ENCODE assay signal across 8 cellular contexts in the genomic region with DNA sequence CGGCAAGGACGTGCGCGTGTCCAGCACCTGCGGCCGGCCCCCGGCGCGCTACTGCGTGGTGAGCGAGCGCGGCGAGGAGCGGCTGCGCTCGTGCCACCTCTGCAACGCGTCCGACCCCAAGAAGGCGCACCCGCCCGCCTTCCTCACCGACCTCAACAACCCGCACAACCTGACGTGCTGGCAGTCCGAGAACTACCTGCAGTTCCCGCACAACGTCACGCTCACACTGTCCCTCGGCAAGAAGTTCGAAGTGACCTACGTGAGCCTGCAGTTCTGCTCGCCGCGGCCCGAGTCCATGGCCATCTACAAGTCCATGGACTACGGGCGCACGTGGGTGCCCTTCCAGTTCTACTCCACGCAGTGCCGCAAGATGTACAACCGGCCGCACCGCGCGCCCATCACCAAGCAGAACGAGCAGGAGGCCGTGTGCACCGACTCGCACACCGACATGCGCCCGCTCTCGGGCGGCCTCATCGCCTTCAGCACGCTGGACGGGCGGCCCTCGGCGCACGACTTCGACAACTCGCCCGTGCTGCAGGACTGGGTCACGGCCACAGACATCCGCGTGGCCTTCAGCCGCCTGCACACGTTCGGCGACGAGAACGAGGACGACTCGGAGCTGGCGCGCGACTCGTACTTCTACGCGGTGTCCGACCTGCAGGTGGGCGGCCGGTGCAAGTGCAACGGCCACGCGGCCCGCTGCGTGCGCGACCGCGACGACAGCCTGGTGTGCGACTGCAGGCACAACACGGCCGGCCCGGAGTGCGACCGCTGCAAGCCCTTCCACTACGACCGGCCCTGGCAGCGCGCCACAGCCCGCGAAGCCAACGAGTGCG. TPM values are rescaled to one million over a fixed set of nuclear protein-coding genes. Genes with fewer than 3 reads are reported as not detected.
DNase-seq lines count a peak whose midpoint lies in the region; ATAC-seq, FAIRE-seq and TF ChIP-seq lines count a peak whose summit lies in the region.

No MANE protein-coding gene starts in this region.

- H3K4me1 Mint-ChIP-seq in natural killer cell treated with Interleukin-12 subunit alpha and Interleukin-12 subunit beta and Interleukin-15 and Interleukin-18, amount 100 ng/mL, for 72 hours (ENCODE audit: low read depth in 2 of 2) = peaks cover 7 to 9% of the 10 kb centered on the region in 2 donors

- no peak for FAIRE-seq in H1 (lab: Jason Lieb, UNC)

- in situ Hi-C loops in KBM-7 (cut with MboI; ENCODE audit: low pct_unique_long_range_greater_than_20kb, low sequenced_read_pairs) = no loop called here

- H3K4me1 ChIP-seq in PC-9 (replicated peaks; ENCODE audit: insufficient read depth) = peaks cover 3% of the 10 kb centered on the region
- peaks cover 8 to 27% (median 18%) of the 10 kb centered on the region in 4 experiments for H3K4me1 ChIP-seq in H1 (replicated peaks in 1 of 4; ENCODE audit: control insufficient read depth in 3 of 4, insufficient read depth in 4 of 4, low read length in 3 of 4)

- H3K27me3 ChIP-seq in PC-9 (ENCODE audit: insufficient read depth, low read depth) (no peaks in the 10 kb centered on the region), H1 (replicated peaks in 1 of 4; ENCODE audit: control insufficient read depth in 3 of 4, extremely low read depth in 1 of 4, insufficient read depth in 3 of 4, low read length in 3 of 4) (peaks cover 47 to 82% (median 68%) of the 10 kb centered on the region in 4 experiments)

- no peak overlapping the region for H3K14ac ChIP-seq in H1 (ENCODE audit: insufficient read length)

- H3K4me3 Mint-ChIP-seq in natural killer cell treated with Interleukin-12 subunit alpha and Interleukin-12 subunit beta and Interleukin-15 and Interleukin-18, amount 100 ng/mL, for 72 hours = peak overlapping the region; percentile 81

- WGBS in H1 (ENCODE audit: extremely low coverage in 1 of 2, insufficient coverage in 1 of 2, insufficient read length in 1 of 2, insufficient replicate concordance in 2 of 2, low coverage in 1 of 2, low lambda C conversion rate in 2 of 2, missing lambda C conversion rate in 1 of 2), 2 experiments = 6% methylated on average over 97 of the region's 110 CpGs; no CpG with 5 or more reads in 1 of the 2 experiments

- POLR2A ChIA-PET in PC-9 (lab: Charles Lee; ENCODE audit: unreplicated experiment) (interaction anchor here (0.6 to 0.8 kb wide), 2 partner anchors 28 to 49 kb away, joined by 3 to 4 read pairs; no protein-coding TSS in a partner anchor), H1 (lab: Charles Lee; ENCODE audit: partially characterized antibody) (interaction anchor here (1.5 to 1.7 kb wide), 2 partner anchors 18 to 20 kb away, joined by 4 to 7 read pairs; no protein-coding TSS in a partner anchor)

- no peak for ATAC-seq in natural killer cell treated with Interleukin-12 subunit alpha and Interleukin-12 subunit beta and Interleukin-15 and Interleukin-18, amount 100 ng/mL, for 72 hours
- no peak for ATAC-seq in GM18867 (IDR thresholded peaks at IDR 0.05; ENCODE audit: unreplicated experiment)

- no peaks in the 10 kb centered on the region for H3K36me3 Mint-ChIP-seq in natural killer cell treated with Interleukin-12 subunit alpha and Interleukin-12 subunit beta and Interleukin-15 and Interleukin-18, amount 100 ng/mL, for 72 hours

- H2BK5ac ChIP-seq in H1 (ENCODE audit: low read depth, low read length) = peak overlapping the region; percentile 22; the same call in 1 of the 2 replicates

- TF ChIP-seq RAD21 in H1 (IDR thresholded peaks at IDR 0.05 in 1 of 2, conservative IDR thresholded peaks at IDR 0.05 in 1 of 2; ENCODE audit: low read depth in 2 of 2, low read length in 2 of 2) = no peak

- H3F3A ChIP-seq in PC-9 (ENCODE audit: insufficient read depth, low read depth) = peaks cover 1% of the 10 kb centered on the region; the same call in 1 of the 2 replicates

- H3K27me3 Mint-ChIP-seq in natural killer cell treated with Interleukin-12 subunit alpha and Interleukin-12 subunit beta and Interleukin-15 and Interleukin-18, amount 100 ng/mL, for 72 hours = peaks cover 37 to 66% of the 10 kb centered on the region in 2 donors

- H2BK120ac ChIP-seq in H1 (replicated peaks; ENCODE audit: low read depth, low read length) = no peak overlapping the region

- H3K4ac ChIP-seq in H1 (replicated peaks; ENCODE audit: insufficient read length, low read depth, low read length) = peak overlapping the region; percentile 70

- DNase-seq in AG20443 (ENCODE audit: low spot score) = peak; percentile 38
- no peak for DNase-seq in PC-9
- peak in 1 of 2 experiments; percentile 60 for DNase-seq in H1 (ENCODE audit: low read depth in 1 of 2, low spot score in 2 of 2)
- no peak for DNase-seq in natural killer cell treated with Interleukin-12 subunit alpha and Interleukin-12 subunit beta and Interleukin-15 and Interleukin-18, amount 100 ng/mL, for 72 hours (ENCODE audit: low spot score)
- DNase-seq in NCI-H82 (lab: John Stamatoyannopoulos, UW) = no peak
- no peak for DNase-seq in NAMALWA (ENCODE audit: low spot score)
- no peak for DNase-seq in KBM-7

- H3K4me3 ChIP-seq in PC-9 = peak overlapping the region; percentile 55; the same call in 1 of the 2 replicates
- peak overlapping the region in 3 of 4 experiments; percentile 4 to 66 (median 39); a peak in 7 of 8 replicates for H3K4me3 ChIP-seq in H1 (ENCODE audit: extremely low read depth in 1 of 4, insufficient read depth in 2 of 4, low read depth in 3 of 4, low read length in 4 of 4)

- H3K9me3 ChIP-seq in PC-9 (ENCODE audit: insufficient read depth, low read depth) = no peaks in the 10 kb centered on the region
- no peaks in the 10 kb centered on the region for H3K9me3 ChIP-seq in H1 (ENCODE audit: insufficient read depth in 2 of 2, low read depth in 1 of 2, low read length in 1 of 2)

- H4K5ac ChIP-seq in H1 (ENCODE audit: insufficient read length, low read depth, low read length) = no peak overlapping the region

- peak overlapping the region; percentile 73; the same call in 1 of the 2 replicates for H4K8ac ChIP-seq in H1 (ENCODE audit: extremely low read depth, insufficient read depth, low read length)

- CTCF ChIA-PET in PC-9 (lab: Charles Lee) (no interaction called here), H1 (lab: Charles Lee; ENCODE audit: partially characterized antibody) (interaction anchor here (1.3 to 4.5 kb wide), 2 partner anchors 19 to 140 kb away, joined by 3 to 38 read pairs; no protein-coding TSS in a partner anchor)

- no peak overlapping the region for H3K56ac ChIP-seq in H1 (replicated peaks; ENCODE audit: insufficient read length, low read depth, low read length)

- H2AFZ ChIP-seq in PC-9 (no peak overlapping the region), H1 (ENCODE audit: low read length) (no peak overlapping the region)

- peak overlapping the region; percentile 85 for H4K91ac ChIP-seq in H1 (replicated peaks; ENCODE audit: insufficient read length, low read length)

- H3K4me2 ChIP-seq in PC-9 = peak overlapping the region; percentile 72
- H3K4me2 ChIP-seq in H1 (ENCODE audit: insufficient read depth in 1 of 2, low read depth in 2 of 2, low read length in 2 of 2) = peak overlapping the region; percentile 69 to 78

- H3K27ac Mint-ChIP-seq in natural killer cell treated with Interleukin-12 subunit alpha and Interleukin-12 subunit beta and Interleukin-15 and Interleukin-18, amount 100 ng/mL, for 72 hours = no peak overlapping the region

- no peak for TF ChIP-seq EP300 in H1 (IDR thresholded peaks at IDR 0.05; ENCODE audit: borderline replicate concordance in 1 of 2, low read depth in 2 of 2, low read length in 2 of 2)

- H3K18ac ChIP-seq in H1 (ENCODE audit: extremely low read depth, low read length) = peak overlapping the region; percentile 78

- no TSS peak for BruUV-seq in PC-9 (replicated peaks; lab: Mats Ljungman, UMichigan)

- H2BK20ac ChIP-seq in H1 (ENCODE audit: low read length) = 0 out of 2 replicates have a peak overlapping the region, but pooled peaks have one; percentile 48

- H3K79me2 ChIP-seq in PC-9 (ENCODE audit: low read depth) = no peaks in the 10 kb centered on the region
- no peaks in the 10 kb centered on the region for H3K79me2 ChIP-seq in H1 (ENCODE audit: control insufficient read depth in 1 of 2, insufficient read depth in 2 of 2, low read length in 2 of 2)

- no peaks in the 10 kb centered on the region for H3K9me3 Mint-ChIP-seq in natural killer cell treated with Interleukin-12 subunit alpha and Interleukin-12 subunit beta and Interleukin-15 and Interleukin-18, amount 100 ng/mL, for 72 hours

- H3K23ac ChIP-seq in H1 (ENCODE audit: insufficient read length) = no peak overlapping the region

- TF ChIP-seq CTCF in PC-9 (conservative IDR thresholded peaks at IDR 0.05) (no peak), H1 (IDR thresholded peaks at IDR 0.05; ENCODE audit: control extremely low read depth in 1 of 3, insufficient read depth in 1 of 3, low read depth in 1 of 3, low read length in 3 of 3) (no peak)

- intact Hi-C loops in PC-9 (cut with micrococcal nuclease; ENCODE audit: unreplicated experiment) = loop anchor here (5.0 kb wide), 1 partner anchor 50 kb away; no protein-coding TSS in a partner anchor

- H2AK5ac ChIP-seq in H1 (ENCODE audit: low read depth, low read length) = 0 out of 2 replicates have a peak overlapping the region, but pooled peaks have one; percentile 71

- H3K23me2 ChIP-seq in H1 (ENCODE audit: low read depth, low read length) = peaks cover 18% of the 10 kb centered on the region; the same call in 1 of the 2 replicates

- peak overlapping the region; percentile 97; the same call in 1 of the 2 replicates for H2BK15ac ChIP-seq in H1 (ENCODE audit: low read length)

- no peaks in the 10 kb centered on the region for H3K79me1 ChIP-seq in H1 (ENCODE audit: low read depth, low read length)

- no peak overlapping the region for H3K9ac ChIP-seq in H1 (replicated peaks in 1 of 4; ENCODE audit: extremely low read depth in 1 of 4, low read depth in 3 of 4, low read length in 3 of 4)

- H3K36me3 ChIP-seq in PC-9 (ENCODE audit: low read depth) = no peaks in the 10 kb centered on the region
- H3K36me3 ChIP-seq in H1 (ENCODE audit: control insufficient read depth in 2 of 4, insufficient read depth in 4 of 4, low read length in 3 of 4) = peaks cover 0 to 16% (median 0%) of the 10 kb centered on the region in 4 experiments; a peak in 1 of 8 replicates

- no peak overlapping the region for H3K27ac ChIP-seq in PC-9
- no peak overlapping the region for H3K27ac ChIP-seq in H1 (ENCODE audit: low read depth, low read length)

- peak overlapping the region; percentile 99; the same call in 1 of the 2 replicates for H2BK12ac ChIP-seq in H1 (ENCODE audit: low read depth, low read length)

- no peak for TF ChIP-seq POLR2A in H1 (IDR thresholded peaks at IDR 0.05; ENCODE audit: control extremely low read depth in 1 of 2, low read depth in 2 of 2, low read length in 2 of 2)

- no peaks in the 10 kb centered on the region for H4K20me1 ChIP-seq in PC-9 (ENCODE audit: insufficient read depth)
- H4K20me1 ChIP-seq in H1 (replicated peaks in 1 of 2; ENCODE audit: control insufficient read depth in 1 of 2, insufficient read depth in 2 of 2, low read length in 2 of 2) = peaks cover 2 to 9% of the 10 kb centered on the region in 2 experiments

- no peaks in the 10 kb centered on the region for H3K9me2 ChIP-seq in PC-9 (ENCODE audit: insufficient read depth)

RNA-seq across cellular contexts. Expression of a gene that starts 1.5 kb away (rescaled TPM):
- total RNA-seq in PC-9 (2021) = 17.7 and 24.5 TPM in 2 replicates
- 2.0 and 2.3 TPM in 2 replicates for total RNA-seq in H1 (2021; fragmentation: NEBNext Ultra II Directional; extraction: Animal tissue kit (Norgen Biotek cat#: 25700))
- 2.0 and 3.6 TPM in 2 replicates for polyA plus RNA-seq in H1 (2011; rRNA removed)
- 2.2 TPM for polyA plus RNA-seq in H1 (2011; cell fraction: cytosol; rRNA removed)
- polyA plus RNA-seq in H1 (2011; cell fraction: nucleus; rRNA removed) = 4.4 TPM
- polyA plus RNA-seq in H1 (2012, experiment 1 of 2) = 1.5 to 2.2 TPM (median 2.1 TPM) in 4 replicates
- polyA plus RNA-seq in H1 (2012, experiment 2 of 2) = 1.9 TPM
- polyA plus RNA-seq in H1 (2013, experiment 1 of 2) = 2.0 TPM
- 2.1 TPM for polyA plus RNA-seq in H1 (2013, experiment 2 of 2)
- 1.2 and 1.4 TPM in 2 replicates for polyA minus RNA-seq in H1 (2011; rRNA and poly(A)+ RNA removed)
- 2.0 TPM for polyA minus RNA-seq in H1 (2011; cell fraction: cytosol; rRNA and poly(A)+ RNA removed)
- 6.2 TPM for polyA minus RNA-seq in H1 (2011; cell fraction: nucleus; rRNA and poly(A)+ RNA removed)
- total RNA-seq in natural killer cell treated with Interleukin-12 subunit alpha and Interleukin-12 subunit beta and Interleukin-15 and Interleukin-18, amount 100 ng/mL, for 72 hours = under 1 TPM; 0.10 to 0.20 TPM

RNA-seq across cellular contexts. Expression of a gene that starts 57.3 kb away (rescaled TPM):
- total RNA-seq in PC-9 (2021) = not detected in 2 replicates
- 4.3 and 4.5 TPM in 2 replicates for total RNA-seq in H1 (2021; fragmentation: NEBNext Ultra II Directional; extraction: Animal tissue kit (Norgen Biotek cat#: 25700))
- 2.7 and 4.2 TPM in 2 replicates for polyA plus RNA-seq in H1 (2011; rRNA removed)
- polyA plus RNA-seq in H1 (2011; cell fraction: cytosol; rRNA removed) = 2.9 TPM
- polyA plus RNA-seq in H1 (2011; cell fraction: nucleus; rRNA removed) = 6.8 TPM
- polyA plus RNA-seq in H1 (2012, experiment 1 of 2) = 3.5 to 6.0 TPM (median 3.9 TPM) in 4 replicates
- 2.5 TPM for polyA plus RNA-seq in H1 (2012, experiment 2 of 2)
- 3.0 TPM for polyA plus RNA-seq in H1 (2013, experiment 1 of 2)
- 2.9 TPM for polyA plus RNA-seq in H1 (2013, experiment 2 of 2)
- 4.7 and 5.2 TPM in 2 replicates for polyA minus RNA-seq in H1 (2011; rRNA and poly(A)+ RNA removed)
- polyA minus RNA-seq in H1 (2011; cell fraction: cytosol; rRNA and poly(A)+ RNA removed) = 4.8 TPM
- 6.2 TPM for polyA minus RNA-seq in H1 (2011; cell fraction: nucleus; rRNA and poly(A)+ RNA removed)
- total RNA-seq in natural killer cell treated with Interleukin-12 subunit alpha and Interleukin-12 subunit beta and Interleukin-15 and Interleukin-18, amount 100 ng/mL, for 72 hours = 100 to 1,000 TPM; 112 to 119 TPM

Comparison
In these comparisons a context has a peak if more than half of its experiments do, and no peak if none do; other contexts are left out.
1. RNA of a gene that starts 57.3 kb away (total RNA-seq): 112 to 119 TPM in natural killer cell treated with Interleukin-12 subunit alpha and Interleukin-12 subunit beta and Interleukin-15 and Interleukin-18, amount 100 ng/mL, for 72 hours; 4.3 to 4.5 TPM in H1 and not detected in PC-9; every median in the first group is over 10 times any median in the second.